In the genomic region with DNA sequence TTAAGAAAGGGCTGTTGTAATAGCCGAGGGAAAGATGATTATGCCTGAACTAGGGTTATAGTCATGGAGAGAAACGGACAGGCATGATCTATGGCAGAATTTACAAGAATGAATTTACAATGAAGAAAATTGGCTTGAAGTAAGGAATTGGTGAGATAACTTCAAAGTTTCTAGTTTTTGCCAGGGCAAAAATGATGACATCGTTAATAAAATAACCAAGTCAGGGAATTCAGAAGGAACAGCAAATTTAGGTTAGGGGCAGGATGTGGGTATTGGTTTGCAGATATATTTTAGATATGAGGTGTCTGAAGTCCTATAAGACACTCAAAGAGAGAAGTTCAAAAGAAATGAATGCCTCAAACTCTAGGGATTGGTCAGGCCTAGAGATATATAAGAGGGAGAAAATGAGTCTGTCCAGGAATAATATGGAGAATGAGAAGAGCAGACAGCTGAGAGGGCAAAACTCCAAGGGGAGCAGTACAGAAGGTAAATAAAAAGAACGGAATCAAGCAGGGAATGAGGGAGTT, we compare ENCODE assay signal across 23 cellular contexts.
A peak's percentile ranks its signal among the peaks of the same experiment; 100 is the strongest.
DNase-seq lines count a peak whose midpoint lies in the region; ATAC-seq, FAIRE-seq and TF ChIP-seq lines count a peak whose summit lies in the region.
"Had no signal": no experiment of that assay in that cellular context is flagged by ENCODE, and none has a peak within 500 bp of the region (broad histone marks: within the 10 kb centered on the region; RNA-seq: fewer than 3 reads in every experiment).

No MANE protein-coding gene starts in this region.

- no peaks in the 10 kb centered on the region for H4K20me1 ChIP-seq in K562 (replicated peaks; ENCODE audit: control insufficient read depth, insufficient read depth, low read length)
- no peaks in the 10 kb centered on the region for H4K20me1 ChIP-seq in osteoblast (ENCODE audit: insufficient read depth, low read length)

- H3K9me3 Mint-ChIP-seq in activated naive CD4-positive, alpha-beta T cell treated with anti-CD3 and anti-CD28 coated beads, Interleukin-2, amount 50 U/mL, for 24 hours, result no peaks in the 10 kb centered on the region
- H3K9me3 Mint-ChIP-seq in T-cell, result no peaks in the 10 kb centered on the region
- no peaks in the 10 kb centered on the region for H3K9me3 Mint-ChIP-seq in stimulated activated memory B cell treated with anti-CD40 and anti-IgM and Interleukin-4, amounts not matched to agents 10 μg/mL and 1 μg/mL and 100 μg/mL, for 72 hours
- H3K9me3 Mint-ChIP-seq: brain, naive B cell had no signal

- DNase-seq in activated naive CD4-positive, alpha-beta T cell treated with anti-CD3 and anti-CD28 coated beads, Interleukin-2, amount 50 U/mL, for 16 hours, result no peak
- DNase-seq in T-cell (no peak), K562 (ENCODE audit: extremely low read depth in 1 of 4, low spot score in 3 of 4) (no peak), GM13977 (ENCODE audit: low spot score) (no peak), spleen (no peak), osteoblast (ENCODE audit: insufficient read length, low spot score, missing footprints) (no peak)
- DNase-seq: adrenal gland; C1 segment of cervical spinal cord; effector CD4-positive, alpha-beta T cell; erythroblast; left colon; naive B cell; NCI-H1105 treated with DMSO at 0.1 percent for 48 hours; NCI-H2029; NCI-H2227 treated with DMSO at 0.1 percent for 48 hours; RPMI8226; stimulated activated CD4-positive, alpha-beta T cell treated with anti-CD3 and anti-CD28 coated beads, Interleukin-2, amount 100 ng/mL, for 48 hours; stimulated activated naive CD4-positive, alpha-beta T cell; uterus had no signal

- TF ChIP-seq RAD21 in K562 (CRISPR knock-in tag; conservative IDR thresholded peaks at IDR 0.05 in 1 of 2, IDR thresholded peaks at IDR 0.05 in 1 of 2), result no peak

- in situ Hi-C loops in K562 (cut with MboI) (no loop called here), GM13977 (cut with MboI; ENCODE audit: low pct_unique_long_range_greater_than_20kb, low sequenced_read_pairs, unreplicated experiment) (no loop called here)

- H3K36me3 ChIP-seq in K562 (ENCODE audit: control insufficient read depth, insufficient read depth, low read length), result peaks cover 74% of the 10 kb centered on the region
- H3K36me3 ChIP-seq in spleen, result peaks cover 3 to 100% (median 73%) of the 10 kb centered on the region in 6 donors
- H3K36me3 ChIP-seq in osteoblast (ENCODE audit: insufficient read depth, low read length), result peaks cover 69% of the 10 kb centered on the region
- H3K36me3 ChIP-seq: uterus had no signal

- 98% methylated on average over 4 of the region's 4 CpGs for WGBS in K562 (ENCODE audit: insufficient coverage, low coverage, missing lambda C conversion rate)
- 90 to 95% (median 93%) methylated on average over 4 of the region's 4 CpGs for WGBS in spleen, 5 donors

- peak overlapping the region; percentile 76 for H3K27ac Mint-ChIP-seq in activated naive CD4-positive, alpha-beta T cell treated with anti-CD3 and anti-CD28 coated beads, Interleukin-2, amount 50 U/mL, for 24 hours
- H3K27ac Mint-ChIP-seq in T-cell, result peak overlapping the region; percentile 60 to 62
- H3K27ac Mint-ChIP-seq in stimulated activated memory B cell treated with anti-CD40 and anti-IgM and Interleukin-4, amounts not matched to agents 10 μg/mL and 1 μg/mL and 100 μg/mL, for 72 hours, result peak overlapping the region; percentile 42

- no peak overlapping the region for H3K27ac ChIP-seq in K562 (ENCODE audit: extremely low read depth, low read depth, low read length)
- H3K27ac ChIP-seq in spleen, result no peak overlapping the region
- no peak overlapping the region for H3K27ac ChIP-seq in osteoblast (ENCODE audit: low read depth, low read length)
- H3K27ac ChIP-seq: adrenal gland, thoracic aorta, uterus had no signal

- H3K27me3 ChIP-seq in K562 (ENCODE audit: control insufficient read depth in 2 of 2, insufficient read depth in 2 of 2, low read length in 2 of 2) (no peaks in the 10 kb centered on the region), spleen (replicated peaks in 1 of 7) (no peaks in the 10 kb centered on the region), osteoblast (ENCODE audit: insufficient read depth, low read length) (no peaks in the 10 kb centered on the region)
- H3K27me3 ChIP-seq: adrenal gland, uterus had no signal

- peaks cover 18% of the 10 kb centered on the region for H3K36me3 Mint-ChIP-seq in activated naive CD4-positive, alpha-beta T cell treated with anti-CD3 and anti-CD28 coated beads, Interleukin-2, amount 50 U/mL, for 24 hours
- H3K36me3 Mint-ChIP-seq in T-cell, result peaks cover 54% of the 10 kb centered on the region
- peaks cover 72% of the 10 kb centered on the region for H3K36me3 Mint-ChIP-seq in stimulated activated memory B cell treated with anti-CD40 and anti-IgM and Interleukin-4, amounts not matched to agents 10 μg/mL and 1 μg/mL and 100 μg/mL, for 72 hours

- no peak for FAIRE-seq in K562 (lab: Jason Lieb, UNC)

- H3K9me3 ChIP-seq in K562 (replicated peaks; ENCODE audit: control insufficient read depth, insufficient read depth, low read depth, low read length), result no peaks in the 10 kb centered on the region
- H3K9me3 ChIP-seq in spleen, result no peaks in the 10 kb centered on the region
- no peaks in the 10 kb centered on the region for H3K9me3 ChIP-seq in osteoblast (ENCODE audit: low read depth, low read length)
- H3K9me3 ChIP-seq: adrenal gland, thoracic aorta, uterus had no signal

- no peak overlapping the region for H3K4me2 ChIP-seq in K562 (ENCODE audit: insufficient read depth, low read length)
- H3K4me2 ChIP-seq in osteoblast (ENCODE audit: insufficient read depth, low read length), result no peak overlapping the region

- no peaks in the 10 kb centered on the region for H3K79me2 ChIP-seq in K562 (ENCODE audit: control insufficient read depth, insufficient read depth, low read length)
- no peaks in the 10 kb centered on the region for H3K79me2 ChIP-seq in osteoblast (ENCODE audit: insufficient read depth, low read length)

- ATAC-seq in T-cell (replicated peaks in 1 of 4) (no peak), K562 (no peak)
- ATAC-seq in stimulated activated memory B cell treated with anti-CD40 and anti-IgM and Interleukin-4, amounts not matched to agents 10 μg/mL and 1 μg/mL and 100 μg/mL, for 72 hours, result no peak
- ATAC-seq: left colon had no signal

- H3K4me1 ChIP-seq in K562 (replicated peaks in 1 of 2; ENCODE audit: control insufficient read depth in 2 of 2, insufficient read depth in 2 of 2, low read length in 2 of 2), result no peaks in the 10 kb centered on the region
- no peaks in the 10 kb centered on the region for H3K4me1 ChIP-seq in spleen
- H3K4me1 ChIP-seq in osteoblast (ENCODE audit: insufficient read depth, low read length), result peaks cover under 1% of the 10 kb centered on the region
- H3K4me1 ChIP-seq: adrenal gland, uterus had no signal

- intact Hi-C loops in K562 (cut with micrococcal nuclease), result no loop called here
- intact Hi-C loops in spleen (cut with DNase I; ENCODE audit: low total_unique reads), result no loop called here

- TF ChIP-seq POLR2A in K562 (conservative IDR thresholded peaks at IDR 0.05) (no peak), spleen (IDR thresholded peaks at IDR 0.05) (no peak)

- H3K9ac ChIP-seq in K562 (ENCODE audit: insufficient read depth in 1 of 2, low read depth in 2 of 2, low read length in 2 of 2), result no peak overlapping the region

- H3K4me1 Mint-ChIP-seq in activated naive CD4-positive, alpha-beta T cell treated with anti-CD3 and anti-CD28 coated beads, Interleukin-2, amount 50 U/mL, for 24 hours, result peaks cover 15% of the 10 kb centered on the region
- peaks cover 17 to 27% (median 19%) of the 10 kb centered on the region in 3 donors for H3K4me1 Mint-ChIP-seq in T-cell
- H3K4me1 Mint-ChIP-seq in stimulated activated memory B cell treated with anti-CD40 and anti-IgM and Interleukin-4, amounts not matched to agents 10 μg/mL and 1 μg/mL and 100 μg/mL, for 72 hours, result no peaks in the 10 kb centered on the region

- H3K4me3 Mint-ChIP-seq in activated naive CD4-positive, alpha-beta T cell treated with anti-CD3 and anti-CD28 coated beads, Interleukin-2, amount 50 U/mL, for 24 hours, result no peak overlapping the region
- no peak overlapping the region for H3K4me3 Mint-ChIP-seq in T-cell
- H3K4me3 Mint-ChIP-seq in stimulated activated memory B cell treated with anti-CD40 and anti-IgM and Interleukin-4, amounts not matched to agents 10 μg/mL and 1 μg/mL and 100 μg/mL, for 72 hours, result no peak overlapping the region
- H3K4me3 Mint-ChIP-seq: brain, naive B cell had no signal

- no peaks in the 10 kb centered on the region for H3K9me1 ChIP-seq in K562 (ENCODE audit: control insufficient read depth, insufficient read depth, low read length)

- TF ChIP-seq EP300 in K562 (IDR thresholded peaks at IDR 0.05; ENCODE audit: low read length), result no peak

- H3K27me3 Mint-ChIP-seq in activated naive CD4-positive, alpha-beta T cell treated with anti-CD3 and anti-CD28 coated beads, Interleukin-2, amount 50 U/mL, for 24 hours, result no peaks in the 10 kb centered on the region
- H3K27me3 Mint-ChIP-seq in T-cell, result no peaks in the 10 kb centered on the region
- no peaks in the 10 kb centered on the region for H3K27me3 Mint-ChIP-seq in stimulated activated memory B cell treated with anti-CD40 and anti-IgM and Interleukin-4, amounts not matched to agents 10 μg/mL and 1 μg/mL and 100 μg/mL, for 72 hours
- H3K27me3 Mint-ChIP-seq: brain, naive B cell had no signal

- H2AFZ ChIP-seq in K562 (ENCODE audit: low read depth, low read length) (no peak overlapping the region), osteoblast (ENCODE audit: low read length) (no peak overlapping the region)

- POLR2A ChIA-PET in T-cell (lab: Charles Lee), result no interaction called here
- POLR2A ChIA-PET in K562 (lab: Yijun Ruan, JAX), result interaction anchor here (1.9 kb wide), 1 partner anchor 13 kb away, joined by 5 read pairs; no protein-coding TSS in a partner anchor

- no TSS peak for BruUV-seq in K562 (replicated peaks; lab: Mats Ljungman, UMichigan)

- CTCF ChIA-PET in T-cell (lab: Charles Lee) (no interaction called here), K562 (lab: Yijun Ruan, JAX; ENCODE audit: low intra/inter-chr PET ratio) (no interaction called here)

- no peak for TF ChIP-seq CTCF in K562 (IDR thresholded peaks at IDR 0.05 in 2 of 3, conservative IDR thresholded peaks at IDR 0.05 in 1 of 3; ENCODE audit: insufficient read depth in 2 of 3, low read depth in 1 of 3, low read length in 3 of 3)
- TF ChIP-seq CTCF in GM13977 (IDR thresholded peaks at IDR 0.05; ENCODE audit: extremely low read depth, insufficient read depth, missing control alignments), result no peak
- TF ChIP-seq CTCF in spleen (IDR thresholded peaks at IDR 0.05 in 8 of 11, conservative IDR thresholded peaks at IDR 0.05 in 3 of 11), result no peak
- no peak for TF ChIP-seq CTCF in osteoblast (IDR thresholded peaks at IDR 0.05; ENCODE audit: extremely low read depth, low read depth, low read length)

- no peak overlapping the region for H3K4me3 ChIP-seq in K562
- H3K4me3 ChIP-seq in spleen, result no peak overlapping the region
- no peak overlapping the region for H3K4me3 ChIP-seq in osteoblast (ENCODE audit: insufficient read depth, low read length)
- H3K4me3 ChIP-seq: adrenal gland, thoracic aorta, uterus had no signal

TF ChIP-seq in K562, 482 proteins besides CTCF, POLR2A, EP300 and RAD21 (continues in another document):
- TF ChIP-seq ZFX (CRISPR knock-in tag; IDR thresholded peaks at IDR 0.05) (no peak), ZFP36 (IDR thresholded peaks at IDR 0.05; ENCODE audit: low read depth, low read length, partially characterized antibody) (no peak), ZNF316 (IDR thresholded peaks at IDR 0.05) (peak; percentile 62), GTF2F1 (IDR thresholded peaks at IDR 0.05; ENCODE audit: low read depth, low read length) (no peak)
